ENCODE assay signal across 30 cellular contexts in genomic region chr12:122990561-122990960, GRCh38.
"Had no signal": no experiment of that assay in that cellular context is flagged by ENCODE, and none has a peak within 500 bp of the region (broad histone marks: within the 10 kb centered on the region; RNA-seq: fewer than 3 reads in every experiment).

No MANE protein-coding gene starts in this region.

- H3K27me3 Mint-ChIP-seq: naive B cell had no signal

- H3K27me3 ChIP-seq: esophagus muscularis mucosa, foreskin keratinocyte, gastroesophageal sphincter, heart left ventricle, hepatocyte, left lung, pancreas, stomach, tibial artery, upper lobe of left lung had no signal

- H2AFZ ChIP-seq: hepatocyte had no signal

- H3K27ac Mint-ChIP-seq: mesothelial cell of epicardium, naive B cell, nephron progenitor cell had no signal

- FAIRE-seq: endothelial cell of umbilical vein, pancreas, urothelium cell line had no signal

- H3K9me3 Mint-ChIP-seq: mesothelial cell of epicardium, naive B cell, nephron progenitor cell had no signal

- H3K79me2 ChIP-seq: hepatocyte had no signal

- H3K36me3 ChIP-seq: pancreas had no signal

- H3K4me3 ChIP-seq: coronary artery, esophagus muscularis mucosa, gastroesophageal sphincter, heart left ventricle, hepatocyte, left lung, mucosa of descending colon, pancreas, smooth muscle cell, stomach, tibial artery, upper lobe of left lung had no signal

- H3K4me1 ChIP-seq: foreskin keratinocyte, left lung, pancreas had no signal

- DNase-seq: dermis blood vessel endothelial cell; effector memory CD4-positive, alpha-beta T cell; foreskin keratinocyte; left cardiac atrium; mesenchymal stem cell; naive B cell; nephron progenitor cell; occipital lobe; retina; stimulated activated CD4-positive, alpha-beta T cell treated with anti-CD3 and anti-CD28 coated beads, Interleukin-12 subunit alpha, Interleukin-12 subunit beta, amount 100 ng/mL, for 4 hours; stimulated activated CD4-positive, alpha-beta T cell treated with anti-CD3 and anti-CD28 coated beads, Interleukin-1b, Interleukin-23, amount 100 ng/mL, for 48 hours; stimulated activated CD4-positive, alpha-beta T cell treated with anti-CD3 and anti-CD28 coated beads, Interleukin-4, amount 100 ng/mL, for 1 hour; stimulated activated CD8-positive, alpha-beta memory T cell treated with anti-CD3 and anti-CD28 coated beads, Interleukin-4, amount 100 ng/mL, for 48 hours; stimulated activated naive CD4-positive, alpha-beta T cell; stomach; tibial artery; upper lobe of left lung had no signal

- H3K36me3 Mint-ChIP-seq: mesothelial cell of epicardium, naive B cell had no signal

- H3K4me2 ChIP-seq: hepatocyte, smooth muscle cell had no signal

- H3K4me3 Mint-ChIP-seq: mesothelial cell of epicardium, nephron progenitor cell had no signal

- ATAC-seq: foreskin keratinocyte, gastroesophageal sphincter, heart left ventricle, left cardiac atrium, left lung, mucosa of descending colon, pancreas, sciatic nerve had no signal

- H3K27ac ChIP-seq: coronary artery, esophagus muscularis mucosa, foreskin keratinocyte, gastroesophageal sphincter, heart left ventricle, hepatocyte, left lung, pancreas, stomach, tibial artery, upper lobe of left lung had no signal

- H3K9me3 ChIP-seq: esophagus muscularis mucosa, gastroesophageal sphincter, heart left ventricle, left lung, mucosa of descending colon, pancreas, stomach, tibial artery, upper lobe of left lung had no signal

- H3K4me1 Mint-ChIP-seq: mesothelial cell of epicardium, naive B cell, nephron progenitor cell had no signal
